Comparison of ENCODE assay signal across 8 cellular contexts in genomic region chr19:42254083-42254849, GRCh38. TPM values are rescaled to one million over a fixed set of nuclear protein-coding genes. Genes with fewer than 3 reads are reported as not detected.
DNase-seq lines count a peak whose midpoint lies in the region; ATAC-seq and TF ChIP-seq lines count a peak whose summit lies in the region.

No MANE protein-coding gene starts in this region.

- peak overlapping the region; percentile 73 for H3K27ac ChIP-seq in SJSA1
- H3K27ac ChIP-seq in ovary = peak overlapping the region; percentile 97 to 99
- H3K27ac ChIP-seq in thyroid gland = peak overlapping the region; percentile 94 to 97 (median 97)

- no peak for TF ChIP-seq EP300 in ovary (IDR thresholded peaks at IDR 0.05)

- H3K4me1 ChIP-seq in SJSA1 (replicated peaks) (peaks cover 41% of the 10 kb centered on the region), ovary (ENCODE audit: insufficient read depth) (peaks cover 21% of the 10 kb centered on the region), thyroid gland (peaks cover 26 to 55% of the 10 kb centered on the region in 2 donors)

- ATAC-seq in HG03175 (IDR thresholded peaks at IDR 0.05; ENCODE audit: unreplicated experiment) (peak; percentile 27), Right ventricle myocardium inferior (peak; percentile 32)

- intact Hi-C loops in Right ventricle myocardium inferior (cut with DNase I) = loop anchor here (2.0 to 5.0 kb wide), 2 partner anchors 15 to 168 kb away; partner anchors contain the start of gene CIC
- intact Hi-C loops in ovary (cut with DNase I) = loop anchor here in 2 of 4 donors (2.0 kb wide), 2 partner anchors 15 to 27 kb away; partner anchors contain the start of gene CIC (in 1 of the 2)
- intact Hi-C loops in thyroid gland (cut with DNase I) = no loop called here

- TF ChIP-seq CTCF in GM06990 (IDR thresholded peaks at IDR 0.05; ENCODE audit: insufficient read depth, low read length, poor library complexity, severe bottlenecking) = peak; percentile 0
- peak in 1 of 3 donors; percentile 12 for TF ChIP-seq CTCF in ovary (IDR thresholded peaks at IDR 0.05)
- peak in 1 of 6 experiments; percentile 6 for TF ChIP-seq CTCF in thyroid gland (IDR thresholded peaks at IDR 0.05)

- peak overlapping the region; percentile 87 for H3K4me3 ChIP-seq in GM06990 (replicated peaks; ENCODE audit: low read depth, low read length)
- H3K4me3 ChIP-seq in SJSA1 = peak overlapping the region; percentile 85
- H3K4me3 ChIP-seq in ovary = peak overlapping the region; percentile 73
- H3K4me3 ChIP-seq in thyroid gland (replicated peaks in 1 of 3) = peak overlapping the region; percentile 82 to 93 (median 91)

- no peaks in the 10 kb centered on the region for H3K9me3 Mint-ChIP-seq in activated naive CD4-positive, alpha-beta T cell treated with anti-CD3 and anti-CD28 coated beads, Interleukin-2, amount 10 ng/mL, durations not matched to agents 7 days and 5 days

- H3K27me3 ChIP-seq in GM06990 (replicated peaks; ENCODE audit: control insufficient read depth, insufficient read depth, low read length) (no peaks in the 10 kb centered on the region), SJSA1 (replicated peaks) (no peaks in the 10 kb centered on the region), ovary (no peaks in the 10 kb centered on the region), thyroid gland (no peaks in the 10 kb centered on the region)

- TF ChIP-seq POLR2A in ovary (IDR thresholded peaks at IDR 0.05) = no peak
- TF ChIP-seq POLR2A in thyroid gland (IDR thresholded peaks at IDR 0.05) = peak in 1 of 2 donors; percentile 14

- CTCF ChIA-PET in activated naive CD4-positive, alpha-beta T cell treated with anti-CD3 and anti-CD28 coated beads, Interleukin-2, amount 10 ng/mL, durations not matched to agents 7 days and 5 days (lab: Charles Lee) = no interaction called here

- H3K36me3 ChIP-seq in GM06990 (ENCODE audit: control insufficient read depth, insufficient read depth, low read length) (peaks cover 2% of the 10 kb centered on the region), SJSA1 (peaks cover 36% of the 10 kb centered on the region), ovary (no peaks in the 10 kb centered on the region), thyroid gland (peaks cover 0 to 8% of the 10 kb centered on the region in 2 donors)

- H3K4me3 Mint-ChIP-seq in activated naive CD4-positive, alpha-beta T cell treated with anti-CD3 and anti-CD28 coated beads, Interleukin-2, amount 10 ng/mL, durations not matched to agents 7 days and 5 days = peak overlapping the region; percentile 77

- H3K27me3 Mint-ChIP-seq in activated naive CD4-positive, alpha-beta T cell treated with anti-CD3 and anti-CD28 coated beads, Interleukin-2, amount 10 ng/mL, durations not matched to agents 7 days and 5 days = peaks cover 38% of the 10 kb centered on the region

- no peaks in the 10 kb centered on the region; the same call in 1 of the 2 replicates for H3K9me3 ChIP-seq in SJSA1 (replicated peaks)
- H3K9me3 ChIP-seq in ovary = no peaks in the 10 kb centered on the region
- no peaks in the 10 kb centered on the region for H3K9me3 ChIP-seq in thyroid gland

- H3K4me1 Mint-ChIP-seq in activated naive CD4-positive, alpha-beta T cell treated with anti-CD3 and anti-CD28 coated beads, Interleukin-2, amount 10 ng/mL, durations not matched to agents 7 days and 5 days = peaks cover 41% of the 10 kb centered on the region

- H3K36me3 Mint-ChIP-seq in activated naive CD4-positive, alpha-beta T cell treated with anti-CD3 and anti-CD28 coated beads, Interleukin-2, amount 10 ng/mL, durations not matched to agents 7 days and 5 days = peaks cover 13% of the 10 kb centered on the region

- WGBS in ovary, 3 donors = 0 to 1% (median 0%) methylated on average over 50 to 69 of the region's 70 CpGs
- WGBS in thyroid gland, 2 donors = 0 to 1% methylated on average over 14 to 25 of the region's 70 CpGs

- DNase-seq in GM06990 (ENCODE audit: extremely low read depth, insufficient read length) (peak; percentile 81), SJSA1 (ENCODE audit: low read depth in 1 of 2, low spot score in 2 of 2) (peak; percentile 77 to 79), Right ventricle myocardium inferior (ENCODE audit: missing footprints) (peak; percentile 90), ovary (peak; percentile 79 to 89 (median 85)), thyroid gland (peak; percentile 82), SKM-1 (lab: John Stamatoyannopoulos, UW; ENCODE audit: unreplicated experiment) (no peak)
- DNase-seq in activated naive CD4-positive, alpha-beta T cell treated with anti-CD3 and anti-CD28 coated beads, Interleukin-2, amount 10 ng/mL, durations not matched to agents 7 days and 5 days = peak; percentile 87

- peak overlapping the region; percentile 85 for H3K27ac Mint-ChIP-seq in activated naive CD4-positive, alpha-beta T cell treated with anti-CD3 and anti-CD28 coated beads, Interleukin-2, amount 10 ng/mL, durations not matched to agents 7 days and 5 days

RNA-seq across cellular contexts. Expression of gene ERF, which starts 0.7 kb away (rescaled TPM):
- total RNA-seq in SJSA1 (2014; rRNA removed; shearing (Covaris generic)) = 11.0 and 32.6 TPM in 2 replicates
- total RNA-seq in Right ventricle myocardium inferior = 44.4 TPM
- total RNA-seq in ovary = 100 to 1,000 TPM in 1 of 7 donors, 10 to 100 TPM in 6; 23.1 to 110 (median 76.6) TPM
- polyA plus RNA-seq in ovary = 10 to 100 TPM; 31.7 to 51.0 TPM
- 10 to 100 TPM; 27.5 to 50.2 (median 39.2) TPM for total RNA-seq in thyroid gland

RNA-seq across cellular contexts. Expression of gene GSK3A, which starts 11.9 kb away (rescaled TPM):
- 23.2 and 26.7 TPM in 2 replicates for total RNA-seq in SJSA1 (2014; rRNA removed; shearing (Covaris generic))
- total RNA-seq in Right ventricle myocardium inferior (36.3 TPM), ovary (10 to 100 TPM; 16.0 to 40.9 (median 34.9) TPM), thyroid gland (10 to 100 TPM; 19.1 to 32.6 (median 24.6) TPM)
- polyA plus RNA-seq in ovary = 10 to 100 TPM; 31.9 to 38.3 TPM

RNA-seq across cellular contexts. Expression of gene CIC, which starts 14.8 kb away (rescaled TPM):
- total RNA-seq in SJSA1 (2014; rRNA removed; shearing (Covaris generic)) = 13.0 and 21.5 TPM in 2 replicates
- 34.6 TPM for total RNA-seq in Right ventricle myocardium inferior
- 100 to 1,000 TPM in 4 of 7 donors, 10 to 100 TPM in 3; 24.6 to 139 (median 113) TPM for total RNA-seq in ovary
- polyA plus RNA-seq in ovary = 10 to 100 TPM in 1 of 2 donors, 1 to 10 TPM in 1; 6.6 to 71.0 TPM
- total RNA-seq in thyroid gland = 10 to 100 TPM; 50.6 to 98.3 (median 56.9) TPM

RNA-seq across cellular contexts. Expression of gene ZNF526, which starts 34.2 kb away (rescaled TPM):
- total RNA-seq in SJSA1 (2014; rRNA removed; shearing (Covaris generic)) = 5.0 and 10.5 TPM in 2 replicates
- 6.1 TPM for total RNA-seq in Right ventricle myocardium inferior
- total RNA-seq in ovary = 10 to 100 TPM in 5 of 7 donors, 1 to 10 TPM in 2; 2.4 to 17.9 (median 12.9) TPM
- polyA plus RNA-seq in ovary = 1 to 10 TPM; 5.0 to 6.5 TPM
- 1 to 10 TPM; 4.6 to 7.9 (median 6.8) TPM for total RNA-seq in thyroid gland

RNA-seq across cellular contexts. Expression of gene DEDD2, which starts 36.8 kb away (rescaled TPM):
- total RNA-seq in SJSA1 (2014; rRNA removed; shearing (Covaris generic)) = 15.9 and 16.9 TPM in 2 replicates
- 16.7 TPM for total RNA-seq in Right ventricle myocardium inferior
- total RNA-seq in ovary = 10 to 100 TPM; 14.9 to 36.8 (median 25.1) TPM
- polyA plus RNA-seq in ovary = 10 to 100 TPM in 1 of 2 donors, 1 to 10 TPM in 1; 8.3 to 33.1 TPM
- 10 to 100 TPM; 46.1 to 55.8 (median 50.2) TPM for total RNA-seq in thyroid gland
